ENCODE assay signal across 19 cellular contexts in the genomic region with DNA sequence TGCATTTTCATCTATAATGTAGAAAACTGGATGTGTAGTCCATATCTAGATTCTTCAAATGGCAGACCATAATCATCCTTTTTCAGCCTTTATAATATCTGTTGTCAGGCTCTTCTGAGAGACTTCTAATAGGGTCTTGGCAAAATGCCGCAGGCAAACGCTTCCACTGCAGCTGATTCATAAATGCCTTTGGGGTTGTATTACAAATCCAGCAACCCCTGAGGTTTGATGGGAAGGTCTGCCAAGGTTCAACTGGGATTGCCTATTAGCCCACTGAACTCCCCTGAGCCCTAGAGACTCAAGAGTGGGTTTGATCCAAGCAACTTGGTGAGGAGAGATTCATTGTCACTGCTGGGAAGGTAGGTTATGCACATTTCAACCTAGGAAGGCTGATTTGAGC.
A peak's percentile ranks its signal among the peaks of the same experiment; 100 is the strongest.
DNase-seq lines count a peak whose midpoint lies in the region; FAIRE-seq and TF ChIP-seq lines count a peak whose summit lies in the region.
"Had no signal": no experiment of that assay in that cellular context is flagged by ENCODE, and none has a peak within 500 bp of the region (broad histone marks: within the 10 kb centered on the region; RNA-seq: fewer than 3 reads in every experiment).

No MANE protein-coding gene starts in this region.

- H3K9ac ChIP-seq in astrocyte (ENCODE audit: low read length), result no peak overlapping the region
- H3K9ac ChIP-seq in trophoblast cell (ENCODE audit: low read length), result peak overlapping the region; percentile 40

- H2BK12ac ChIP-seq in trophoblast cell (ENCODE audit: low read length), result no peak overlapping the region

- no peak overlapping the region for H3K14ac ChIP-seq in trophoblast cell (ENCODE audit: low read length)

- H3K9me3 ChIP-seq in astrocyte (ENCODE audit: insufficient read depth, low read depth, low read length) (peaks cover 2% of the 10 kb centered on the region), trophoblast cell (ENCODE audit: insufficient read depth, low read depth, low read length) (no peaks in the 10 kb centered on the region), breast epithelium (peaks cover 0 to 5% of the 10 kb centered on the region in 2 donors)
- H3K9me3 ChIP-seq: BE2C had no signal

- no peaks in the 10 kb centered on the region for H3K27me3 ChIP-seq in astrocyte (ENCODE audit: insufficient read depth, low read length)
- H3K27me3 ChIP-seq in trophoblast cell (ENCODE audit: insufficient read depth, low read length), result no peaks in the 10 kb centered on the region
- H3K27me3 ChIP-seq in breast epithelium, result no peaks in the 10 kb centered on the region

- H3K27ac ChIP-seq in astrocyte (ENCODE audit: low read depth, low read length), result no peak overlapping the region
- no peak overlapping the region for H3K27ac ChIP-seq in trophoblast cell (ENCODE audit: low read depth, low read length)
- H3K27ac ChIP-seq in breast epithelium, result no peak overlapping the region
- H3K27ac ChIP-seq: C4-2B had no signal

- no peak overlapping the region for H4K12ac ChIP-seq in trophoblast cell (ENCODE audit: low read depth, low read length)

- no peak for FAIRE-seq in astrocyte (lab: Jason Lieb, UNC)
- FAIRE-seq: A204.1, G401.6, GM12892, HepG2, HTR-8/SVneo had no signal

- no peaks in the 10 kb centered on the region for H3K79me1 ChIP-seq in trophoblast cell (ENCODE audit: low read length)

- H3K9me3 Mint-ChIP-seq in astrocyte (ENCODE audit: unreplicated experiment), result peaks cover 8% of the 10 kb centered on the region
- H3K9me3 Mint-ChIP-seq: H9 had no signal

- DNase-seq in M059J (ENCODE audit: low read depth), result peak; percentile 38
- peak; percentile 3 to 60 for DNase-seq in NCI-H446 (lab: John Stamatoyannopoulos, UW)
- DNase-seq in astrocyte (ENCODE audit: low read depth), result peak; percentile 60
- no peak for DNase-seq in trophoblast cell
- no peak for DNase-seq in breast epithelium (ENCODE audit: low spot score in 2 of 2)
- DNase-seq in OCI-M1 (lab: John Stamatoyannopoulos, UW), result no peak
- no peak for DNase-seq in iPS-NIHi7 (ENCODE audit: extremely low spot score)
- DNase-seq: BE2C; CD4-positive, alpha-beta memory T cell; DMS79; EL; GOT3; H9 had no signal

- no peak for TF ChIP-seq POLR2A in breast epithelium (IDR thresholded peaks at IDR 0.05)

- TF ChIP-seq CTCF in astrocyte (IDR thresholded peaks at IDR 0.05; ENCODE audit: insufficient read depth, low read depth, low read length) (no peak), breast epithelium (IDR thresholded peaks at IDR 0.05) (no peak)

- H3K36me3 Mint-ChIP-seq in astrocyte (ENCODE audit: low read depth, unreplicated experiment), result no peaks in the 10 kb centered on the region
- H3K36me3 Mint-ChIP-seq: CD4-positive, alpha-beta memory T cell had no signal

- no peaks in the 10 kb centered on the region for H4K20me1 ChIP-seq in astrocyte (ENCODE audit: insufficient read depth, low read length)

- intact Hi-C loops in breast epithelium (cut with DNase I; ENCODE audit: low total_unique reads), result no loop called here

- no peak overlapping the region for H4K91ac ChIP-seq in trophoblast cell (ENCODE audit: low read depth, low read length)

- H2AK5ac ChIP-seq in trophoblast cell (ENCODE audit: low read length), result no peak overlapping the region

- no peak overlapping the region for H4K8ac ChIP-seq in trophoblast cell (ENCODE audit: low read depth, low read length)

- H3K27ac Mint-ChIP-seq in astrocyte (ENCODE audit: unreplicated experiment), result no peak overlapping the region
- H3K27ac Mint-ChIP-seq: CD4-positive, alpha-beta memory T cell; H9 had no signal

- H3K18ac ChIP-seq in trophoblast cell (ENCODE audit: low read length), result no peak overlapping the region

- H3K4me3 ChIP-seq in astrocyte (ENCODE audit: insufficient read depth, low read depth, low read length) (no peak overlapping the region), trophoblast cell (ENCODE audit: low read depth, low read length) (no peak overlapping the region), breast epithelium (no peak overlapping the region)

- H3K4me2 ChIP-seq in astrocyte (ENCODE audit: low read length), result no peak overlapping the region
- H3K4me2 ChIP-seq in trophoblast cell (ENCODE audit: low read length), result no peak overlapping the region

- no peak overlapping the region for H2BK5ac ChIP-seq in trophoblast cell (ENCODE audit: low read depth, low read length, poor library complexity)

- H3K23ac ChIP-seq in trophoblast cell (ENCODE audit: low read length), result no peak overlapping the region

- H3K79me2 ChIP-seq in astrocyte (ENCODE audit: insufficient read depth, low read length) (no peaks in the 10 kb centered on the region), trophoblast cell (ENCODE audit: control insufficient read depth, insufficient read depth, low read length, poor library complexity) (no peaks in the 10 kb centered on the region)

- no peaks in the 10 kb centered on the region for H3K27me3 Mint-ChIP-seq in astrocyte (ENCODE audit: low read depth, unreplicated experiment)

- WGBS in trophoblast cell (ENCODE audit: extremely low coverage, insufficient coverage, insufficient read length), result no CpG with 5 or more reads among the region's 2 CpGs

- H2BK120ac ChIP-seq in trophoblast cell (ENCODE audit: insufficient read depth, low read length, poor library complexity), result no peak overlapping the region

- no peak overlapping the region for H2AFZ ChIP-seq in astrocyte (ENCODE audit: low read depth, low read length)
- no peak overlapping the region for H2AFZ ChIP-seq in trophoblast cell (ENCODE audit: insufficient read depth, low read length, poor library complexity)

- H3K4me3 Mint-ChIP-seq in astrocyte (ENCODE audit: unreplicated experiment), result no peak overlapping the region
- H3K4me3 Mint-ChIP-seq: CD4-positive, alpha-beta memory T cell; H9 had no signal

- H3K4me1 Mint-ChIP-seq in astrocyte (ENCODE audit: low read depth, unreplicated experiment), result peaks cover 5% of the 10 kb centered on the region
- H3K4me1 Mint-ChIP-seq: CD4-positive, alpha-beta memory T cell; H9 had no signal

- H3K36me3 ChIP-seq in astrocyte (ENCODE audit: insufficient read depth, low read length) (no peaks in the 10 kb centered on the region), trophoblast cell (ENCODE audit: control insufficient read depth in 1 of 2, insufficient read depth in 2 of 2, low read length in 2 of 2) (no peaks in the 10 kb centered on the region), breast epithelium (no peaks in the 10 kb centered on the region)
- H3K36me3 ChIP-seq: BE2C had no signal

- H3K4me1 ChIP-seq in astrocyte (ENCODE audit: insufficient read depth, low read length) (no peaks in the 10 kb centered on the region), trophoblast cell (ENCODE audit: control insufficient read depth in 1 of 2, insufficient read depth in 2 of 2, low read length in 2 of 2) (no peaks in the 10 kb centered on the region), breast epithelium (no peaks in the 10 kb centered on the region)
- H3K4me1 ChIP-seq: BE2C had no signal

- H3K4ac ChIP-seq in trophoblast cell (ENCODE audit: low read depth, low read length), result no peak overlapping the region

Comparison
In these comparisons a context has a peak if more than half of its experiments do, and no peak if none do; other contexts are left out.
1. DNase-seq: peak in M059J (single experiment), NCI-H446 (2 of 2) and astrocyte (single experiment); none in trophoblast cell (0 of 2), breast epithelium (0 of 2), OCI-M1 (single experiment) and iPS-NIHi7 (single experiment).